Comparison of ENCODE assay signal across 10 cellular contexts in genomic region chr1:156487862-156488261, GRCh38. TPM values are rescaled to one million over a fixed set of nuclear protein-coding genes. Genes with fewer than 3 reads are reported as not detected.
DNase-seq lines count a peak whose midpoint lies in the region; ATAC-seq and TF ChIP-seq lines count a peak whose summit lies in the region.
"Had no signal": no experiment of that assay in that cellular context is flagged by ENCODE, and none has a peak within 500 bp of the region (broad histone marks: within the 10 kb centered on the region; RNA-seq: fewer than 3 reads in every experiment).

No MANE protein-coding gene starts in this region.

- H3K4me3 ChIP-seq in GM06990 (replicated peaks; ENCODE audit: low read depth, low read length), result peak overlapping the region; percentile 58
- peak overlapping the region; percentile 3 for H3K4me3 ChIP-seq in naive thymus-derived CD4-positive, alpha-beta T cell (ENCODE audit: low read length)
- no peak overlapping the region for H3K4me3 ChIP-seq in BE2C (ENCODE audit: low read depth, low read length)

- peak; percentile 30 for ATAC-seq in GM21825 (IDR thresholded peaks at IDR 0.05; ENCODE audit: unreplicated experiment)
- peak; percentile 58 to 59 for ATAC-seq in activated T-cell treated with anti-CD3 and anti-CD28 coated beads, Interleukin-2, amount 50 U/mL, for 4 hours
- ATAC-seq in naive thymus-derived CD4-positive, alpha-beta T cell, result peak; percentile 47
- no peak for ATAC-seq in GM18870 (IDR thresholded peaks at IDR 0.05; ENCODE audit: unreplicated experiment)

- H3K36me3 Mint-ChIP-seq in activated T-cell treated with anti-CD3 and anti-CD28 coated beads, Interleukin-2, amount 50 U/mL, for 4 hours (ENCODE audit: insufficient read depth), result peaks cover 9% of the 10 kb centered on the region
- H3K36me3 Mint-ChIP-seq in naive thymus-derived CD4-positive, alpha-beta T cell, result peaks cover 0 to 12% (median 4%) of the 10 kb centered on the region in 5 donors

- H3K4me1 Mint-ChIP-seq in activated T-cell treated with anti-CD3 and anti-CD28 coated beads, Interleukin-2, amount 50 U/mL, for 4 hours (ENCODE audit: low read depth), result peaks cover 82% of the 10 kb centered on the region
- peaks cover 80 to 97% (median 88%) of the 10 kb centered on the region in 7 donors for H3K4me1 Mint-ChIP-seq in naive thymus-derived CD4-positive, alpha-beta T cell

- POLR2A ChIA-PET in naive thymus-derived CD4-positive, alpha-beta T cell (lab: Charles Lee), result interaction anchor here (16.2 kb wide), 1 partner anchor 12 kb away, joined by 256 read pairs; the partner anchor contains the start of gene MEF2D

- CTCF ChIA-PET in naive thymus-derived CD4-positive, alpha-beta T cell (lab: Charles Lee), result interaction anchor here (3.4 to 4.8 kb wide), 2 partner anchors 7 to 13 kb away, joined by 8 to 22 read pairs; partner anchors contain the start of gene MEF2D

- peaks cover 60 to 79% of the 10 kb centered on the region in 2 donors for H3K4me1 ChIP-seq in naive thymus-derived CD4-positive, alpha-beta T cell (ENCODE audit: control insufficient read depth in 2 of 2, insufficient read depth in 2 of 2, low read length in 2 of 2)
- peaks cover 27% of the 10 kb centered on the region for H3K4me1 ChIP-seq in BE2C

- H3K27me3 ChIP-seq in GM06990 (replicated peaks; ENCODE audit: control insufficient read depth, insufficient read depth, low read length) (no peaks in the 10 kb centered on the region), BE2C (no peaks in the 10 kb centered on the region)
- no peaks in the 10 kb centered on the region for H3K27me3 ChIP-seq in naive thymus-derived CD4-positive, alpha-beta T cell (ENCODE audit: control insufficient read depth in 2 of 2, insufficient read depth in 2 of 2, low read length in 2 of 2)
- H3K27me3 ChIP-seq: neutrophil had no signal

- no peak for TF ChIP-seq CTCF in GM06990 (IDR thresholded peaks at IDR 0.05; ENCODE audit: insufficient read depth, low read length, poor library complexity, severe bottlenecking)
- TF ChIP-seq CTCF in BE2C (IDR thresholded peaks at IDR 0.05; ENCODE audit: low read depth, low read length), result no peak

- no peaks in the 10 kb centered on the region for H3K27me3 Mint-ChIP-seq in activated T-cell treated with anti-CD3 and anti-CD28 coated beads, Interleukin-2, amount 50 U/mL, for 4 hours (ENCODE audit: low read depth)
- H3K27me3 Mint-ChIP-seq in naive thymus-derived CD4-positive, alpha-beta T cell, result no peaks in the 10 kb centered on the region
- H3K27me3 Mint-ChIP-seq: type B pancreatic cell had no signal

- H3K27ac Mint-ChIP-seq in naive thymus-derived CD4-positive, alpha-beta T cell, result peak overlapping the region; percentile 71 to 99 (median 94)

- H3K4me3 Mint-ChIP-seq in activated T-cell treated with anti-CD3 and anti-CD28 coated beads, Interleukin-2, amount 50 U/mL, for 4 hours, result peak overlapping the region; percentile 46
- peak overlapping the region in 9 of 10 donors; percentile 39 to 88 (median 77) for H3K4me3 Mint-ChIP-seq in naive thymus-derived CD4-positive, alpha-beta T cell
- H3K4me3 Mint-ChIP-seq: type B pancreatic cell had no signal

- peak; percentile 68 for DNase-seq in GM06990 (ENCODE audit: extremely low read depth, insufficient read length)
- no peak for DNase-seq in activated T-cell treated with anti-CD3 and anti-CD28 coated beads, Interleukin-2, amount 50 U/mL, for 4 hours
- no peak for DNase-seq in naive thymus-derived CD4-positive, alpha-beta T cell
- no peak for DNase-seq in DMS114 treated with DMSO at 0.1 percent for 48 hours (lab: John Stamatoyannopoulos, UW; ENCODE audit: unreplicated experiment)
- no peak for DNase-seq in BE2C
- no peak for DNase-seq in NOMO-1 treated with dmso at 0.1 percent for 144 hours (lab: John Stamatoyannopoulos, UW; ENCODE audit: unreplicated experiment)

- no peaks in the 10 kb centered on the region for H3K9me3 Mint-ChIP-seq in activated T-cell treated with anti-CD3 and anti-CD28 coated beads, Interleukin-2, amount 50 U/mL, for 4 hours
- peaks cover 0 to 1% (median 0%) of the 10 kb centered on the region in 11 donors for H3K9me3 Mint-ChIP-seq in naive thymus-derived CD4-positive, alpha-beta T cell
- H3K9me3 Mint-ChIP-seq: type B pancreatic cell had no signal

- H3K27ac ChIP-seq in naive thymus-derived CD4-positive, alpha-beta T cell (ENCODE audit: low read depth, low read length), result peak overlapping the region; percentile 59
- H3K27ac ChIP-seq: neutrophil had no signal

- H3K9me3 ChIP-seq in naive thymus-derived CD4-positive, alpha-beta T cell (ENCODE audit: control insufficient read depth in 2 of 3, low read length in 3 of 3), result no peaks in the 10 kb centered on the region
- no peaks in the 10 kb centered on the region for H3K9me3 ChIP-seq in BE2C
- H3K9me3 ChIP-seq: neutrophil had no signal

- peaks cover 8% of the 10 kb centered on the region for H3K36me3 ChIP-seq in GM06990 (ENCODE audit: control insufficient read depth, insufficient read depth, low read length)
- H3K36me3 ChIP-seq in naive thymus-derived CD4-positive, alpha-beta T cell (ENCODE audit: control insufficient read depth in 2 of 3, insufficient read depth in 3 of 3, low read length in 3 of 3), result peaks cover 0 to 25% (median 5%) of the 10 kb centered on the region in 3 experiments
- no peaks in the 10 kb centered on the region for H3K36me3 ChIP-seq in BE2C

- intact Hi-C loops in naive thymus-derived CD4-positive, alpha-beta T cell (cut with micrococcal nuclease), result loop anchor here (5.0 kb wide), 2 partner anchors 34 to 49 kb away; no protein-coding TSS in a partner anchor

RNA-seq across cellular contexts. Expression of gene MEF2D, which starts 12.7 kb away (rescaled TPM):
- total RNA-seq in activated T-cell treated with anti-CD3 and anti-CD28 coated beads, Interleukin-2, amount 50 U/mL, for 4 hours, result 10 to 100 TPM; 42.5 to 50.9 (median 46.3) TPM
- 100 to 1,000 TPM in 2 of 5 experiments, 10 to 100 TPM in 3; 48.1 to 190 (median 67.7) TPM for total RNA-seq in naive thymus-derived CD4-positive, alpha-beta T cell
- 10 to 100 TPM in 1 of 2 donors, 1 to 10 TPM in 1; 4.5 to 10.0 TPM for polyA plus RNA-seq in naive thymus-derived CD4-positive, alpha-beta T cell
- polyA plus RNA-seq in BE2C (2012; ENCODE audit: insufficient read depth, insufficient read length, low read depth), result 55.3 TPM
